In genomic region chr7:1901431-1902210, GRCh38 we compare ENCODE assay signal across 15 cellular contexts.
DNase-seq lines count a peak whose midpoint lies in the region; ATAC-seq and TF ChIP-seq lines count a peak whose summit lies in the region.
"Had no signal": no experiment of that assay in that cellular context is flagged by ENCODE, and none has a peak within 500 bp of the region (broad histone marks: within the 10 kb centered on the region; RNA-seq: fewer than 3 reads in every experiment).

No MANE protein-coding gene starts in this region.

- peak overlapping the region; percentile 13 to 53 for H3K27ac Mint-ChIP-seq in effector memory CD8-positive, alpha-beta T cell
- peak overlapping the region in 4 of 6 donors; percentile 63 to 83 (median 74) for H3K27ac Mint-ChIP-seq in naive B cell

- H3K27ac ChIP-seq in right cardiac atrium (ENCODE audit: low read length) = no peak overlapping the region
- H3K27ac ChIP-seq in left ventricle myocardium inferior (replicated peaks) = no peak overlapping the region
- no peak overlapping the region for H3K27ac ChIP-seq in aorta (ENCODE audit: low read depth in 1 of 2, low read length in 2 of 2)
- H3K27ac ChIP-seq: Peyer's patch had no signal

- intact Hi-C loops in right cardiac atrium (cut with DNase I) (no loop called here), left ventricle myocardium inferior (cut with micrococcal nuclease) (no loop called here), aorta (cut with DNase I) (no loop called here)

- no peak overlapping the region for H3K4me3 Mint-ChIP-seq in effector memory CD8-positive, alpha-beta T cell
- H3K4me3 Mint-ChIP-seq in naive B cell = no peak overlapping the region

- DNase-seq in right cardiac atrium (peak; percentile 8 to 53 (median 26)), left ventricle myocardium inferior (no peak), naive B cell (no peak), aorta (peak; percentile 36 to 65), AG08395 (ENCODE audit: low spot score) (no peak)
- no peak for DNase-seq in effector memory CD8-positive, alpha-beta T cell
- DNase-seq: DMS 273 treated with DMSO at 0.1 percent for 48 hours, GOT3, KG1, NCI-H1105, NCI-H1930, NCI-H2171, Peyer's patch, SIG-M5 had no signal

- H3K36me3 ChIP-seq in left ventricle myocardium inferior (no peaks in the 10 kb centered on the region), aorta (ENCODE audit: control insufficient read depth in 1 of 2, insufficient read depth in 2 of 2, low read length in 1 of 2) (no peaks in the 10 kb centered on the region)
- H3K36me3 ChIP-seq: Peyer's patch had no signal

- H3K36me3 Mint-ChIP-seq in effector memory CD8-positive, alpha-beta T cell (ENCODE audit: insufficient read depth) = peaks cover 16% of the 10 kb centered on the region
- H3K36me3 Mint-ChIP-seq in naive B cell = peaks cover 0 to 5% of the 10 kb centered on the region in 2 donors

- no peak overlapping the region for H3K4me3 ChIP-seq in right cardiac atrium (ENCODE audit: low read length)
- H3K4me3 ChIP-seq in left ventricle myocardium inferior = no peak overlapping the region
- no peak overlapping the region for H3K4me3 ChIP-seq in aorta (ENCODE audit: low read length in 2 of 2)
- H3K4me3 ChIP-seq: Peyer's patch had no signal

- no peaks in the 10 kb centered on the region for H3K9me3 Mint-ChIP-seq in effector memory CD8-positive, alpha-beta T cell
- H3K9me3 Mint-ChIP-seq in naive B cell = no peaks in the 10 kb centered on the region

- H3K27me3 Mint-ChIP-seq in effector memory CD8-positive, alpha-beta T cell = no peaks in the 10 kb centered on the region
- H3K27me3 Mint-ChIP-seq in naive B cell = no peaks in the 10 kb centered on the region

- H3K4me1 Mint-ChIP-seq in effector memory CD8-positive, alpha-beta T cell (ENCODE audit: low read depth in 2 of 2) = peaks cover 14 to 22% of the 10 kb centered on the region in 2 donors
- H3K4me1 Mint-ChIP-seq in naive B cell = peaks cover 8 to 20% (median 9%) of the 10 kb centered on the region in 3 donors

- no peak for ATAC-seq in right cardiac atrium
- ATAC-seq in effector memory CD8-positive, alpha-beta T cell (replicated peaks) = no peak
- ATAC-seq in naive B cell (ENCODE audit: low read depth in 2 of 2) = no peak
- ATAC-seq in aorta (ENCODE audit: low FRiP score) = no peak
- ATAC-seq in HG03469 (IDR thresholded peaks at IDR 0.05; ENCODE audit: unreplicated experiment) = no peak

- 92% methylated on average over 18 of the region's 18 CpGs for WGBS in right cardiac atrium
- 96% methylated on average over 15 to 18 of the region's 18 CpGs for WGBS in aorta, 2 donors

- TF ChIP-seq CTCF in left ventricle myocardium inferior (IDR thresholded peaks at IDR 0.05; ENCODE audit: borderline replicate concordance) = no peak

- H3K4me1 ChIP-seq in right cardiac atrium (ENCODE audit: control insufficient read depth, insufficient read depth, low read length) (peaks cover 3% of the 10 kb centered on the region), left ventricle myocardium inferior (no peaks in the 10 kb centered on the region), aorta (ENCODE audit: control insufficient read depth in 1 of 2, insufficient read depth in 2 of 2, low read length in 2 of 2) (no peaks in the 10 kb centered on the region)
- H3K4me1 ChIP-seq: Peyer's patch had no signal

- H3K27me3 ChIP-seq in right cardiac atrium (ENCODE audit: control insufficient read depth, insufficient read depth) (no peaks in the 10 kb centered on the region), left ventricle myocardium inferior (ENCODE audit: low read depth) (no peaks in the 10 kb centered on the region), aorta (ENCODE audit: control insufficient read depth in 1 of 2, insufficient read depth in 2 of 2, low read length in 1 of 2) (no peaks in the 10 kb centered on the region)
- H3K27me3 ChIP-seq: Peyer's patch had no signal

- no peaks in the 10 kb centered on the region for H3K9me3 ChIP-seq in right cardiac atrium (ENCODE audit: control insufficient read depth, low read length)
- no peaks in the 10 kb centered on the region for H3K9me3 ChIP-seq in left ventricle myocardium inferior (replicated peaks)
- H3K9me3 ChIP-seq in aorta (ENCODE audit: control insufficient read depth, low read length) = no peaks in the 10 kb centered on the region
- H3K9me3 ChIP-seq: Peyer's patch had no signal

Comparison
In these comparisons a context has a peak if more than half of its experiments do, and no peak if none do; other contexts are left out.
1. DNase-seq: peak in right cardiac atrium (3 of 3) and aorta (2 of 2); none in left ventricle myocardium inferior (single experiment), effector memory CD8-positive, alpha-beta T cell (0 of 3), naive B cell (single experiment) and AG08395 (single experiment).